Comparison of ENCODE assay signal across 1 cellular context in genomic region chr1:70486676-70487470, GRCh38.
TF ChIP-seq lines count a peak whose summit lies in the region.

No MANE protein-coding gene starts in this region.

TF ChIP-seq in HepG2, 621 proteins besides CTCF, POLR2A, EP300 and RAD21 (continued from another document):
- TF ChIP-seq ZNF512B (CRISPR knock-in tag; IDR thresholded peaks at IDR 0.05; ENCODE audit: borderline replicate concordance): no peak
- no peak for TF ChIP-seq NFE2 (CRISPR knock-in tag; IDR thresholded peaks at IDR 0.05)
- no peak for TF ChIP-seq NCOA5 (CRISPR knock-in tag; IDR thresholded peaks at IDR 0.05)
- TF ChIP-seq SMARCC2 (IDR thresholded peaks at IDR 0.05): no peak
- TF ChIP-seq LBX2 (CRISPR knock-in tag; IDR thresholded peaks at IDR 0.05; ENCODE audit: borderline replicate concordance): no peak
- TF ChIP-seq ARID4A (CRISPR knock-in tag; IDR thresholded peaks at IDR 0.05; ENCODE audit: borderline replicate concordance): no peak
- TF ChIP-seq ELF3 (CRISPR knock-in tag; IDR thresholded peaks at IDR 0.05): no peak
- no peak for TF ChIP-seq CENPX (CRISPR knock-in tag; IDR thresholded peaks at IDR 0.05)
